ENCODE assay signal across 1 cellular context in the genomic region with DNA sequence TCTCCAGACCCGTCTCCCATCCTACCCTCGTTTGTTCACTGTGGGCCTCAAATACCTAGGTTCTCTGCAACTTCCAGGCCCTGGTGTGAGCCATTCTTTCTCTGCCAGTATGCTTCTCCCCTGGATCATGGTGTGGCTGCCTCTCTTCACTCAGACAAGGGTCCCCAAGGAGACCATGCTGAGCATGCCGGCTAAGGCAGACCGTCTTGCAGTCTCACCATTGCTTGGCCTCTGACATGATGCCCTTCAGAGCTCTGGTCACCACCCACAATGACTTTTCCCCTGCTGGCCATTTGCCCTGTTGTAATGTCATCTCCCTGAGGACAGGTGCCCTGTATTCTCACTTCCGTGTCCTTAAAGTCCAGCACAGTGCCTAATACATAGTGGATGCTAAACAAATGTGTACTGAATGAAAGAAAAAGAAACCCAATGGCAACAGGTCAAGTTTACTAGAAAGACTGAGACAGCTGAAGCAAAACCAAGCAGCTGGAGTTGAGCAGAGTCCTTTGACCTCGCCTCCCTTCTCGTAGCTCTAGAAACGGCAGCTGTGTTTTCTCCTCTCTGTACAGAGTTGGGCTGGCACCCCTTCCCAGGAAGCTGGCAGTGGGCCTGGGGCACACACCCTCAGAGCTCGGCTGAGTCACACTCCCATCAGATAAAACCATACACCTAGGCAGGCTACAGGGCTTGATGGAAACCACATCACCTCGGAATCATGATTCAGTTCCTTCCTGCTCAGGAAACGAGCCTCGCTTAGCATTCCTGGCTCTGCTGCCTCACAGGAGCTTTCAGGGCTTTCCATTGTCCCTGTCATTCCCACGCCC.
TF ChIP-seq lines count a peak whose summit lies in the region.

No MANE protein-coding gene starts in this region.

TF ChIP-seq in IMR-90, 13 proteins besides CTCF, POLR2A, EP300 and RAD21:
- no peak for TF ChIP-seq NFE2L2 (IDR thresholded peaks at IDR 0.05; ENCODE audit: low read depth, low read length)
- TF ChIP-seq FOS (IDR thresholded peaks at IDR 0.05; ENCODE audit: low read depth, low read length) = 0 out of 2 replicates have a peak, but pooled peaks have one; percentile 23
- TF ChIP-seq MAFK (IDR thresholded peaks at IDR 0.05; ENCODE audit: low read depth, low read length) = no peak
